16 cellular contexts compared by ENCODE assay signal in genomic region chr17:37176683-37177082, GRCh38.
DNase-seq lines count a peak whose midpoint lies in the region; ATAC-seq and TF ChIP-seq lines count a peak whose summit lies in the region.
"Had no signal": no experiment of that assay in that cellular context is flagged by ENCODE, and none has a peak within 500 bp of the region (broad histone marks: within the 10 kb centered on the region; RNA-seq: fewer than 3 reads in every experiment).

No MANE protein-coding gene starts in this region.

- no peaks in the 10 kb centered on the region for H3K27me3 Mint-ChIP-seq in CD8-positive, alpha-beta T cell (ENCODE audit: low read depth)
- H3K27me3 Mint-ChIP-seq: activated CD8-positive, alpha-beta memory T cell treated with anti-CD3 and anti-CD28 coated beads, Interleukin-2, amount 10 ng/mL, durations not matched to agents 7 days and 5 days; activated naive CD8-positive, alpha-beta T cell; progenitor cell of endocrine pancreas; stimulated activated naive CD8-positive, alpha-beta T cell treated with anti-CD3 and anti-CD28 coated beads, Interleukin-15, Interleukin-2, amounts not matched to agents 100 ng/mL and 50 ng/mL, for 24 hours had no signal

- POLR2A ChIA-PET in CD8-positive, alpha-beta T cell (lab: Charles Lee), result no interaction called here

- intact Hi-C loops in CD8-positive, alpha-beta T cell (cut with DNase I, micrococcal nuclease), result no loop called here

- no peaks in the 10 kb centered on the region for H3K9me3 ChIP-seq in MG63
- H3K9me3 ChIP-seq in CD8-positive, alpha-beta T cell (ENCODE audit: low read length), result no peaks in the 10 kb centered on the region
- no peaks in the 10 kb centered on the region for H3K9me3 ChIP-seq in SJCRH30 (replicated peaks)

- H3K4me1 ChIP-seq in CD8-positive, alpha-beta T cell (ENCODE audit: insufficient read depth, low read length), result no peaks in the 10 kb centered on the region
- peaks cover 10% of the 10 kb centered on the region; the same call in 1 of the 2 replicates for H3K4me1 ChIP-seq in SJCRH30

- CTCF ChIA-PET in CD8-positive, alpha-beta T cell (lab: Charles Lee), result interaction anchor here (1.3 kb wide), 1 partner anchor 25 kb away, joined by 3 read pairs; no protein-coding TSS in a partner anchor

- no peaks in the 10 kb centered on the region for H3K9me3 Mint-ChIP-seq in CD8-positive, alpha-beta T cell
- H3K9me3 Mint-ChIP-seq: mesothelial cell of epicardium; stimulated activated naive CD8-positive, alpha-beta T cell treated with anti-CD3 and anti-CD28 coated beads, Interleukin-15, Interleukin-2, amounts not matched to agents 100 ng/mL and 50 ng/mL, for 24 hours had no signal

- no peak overlapping the region for H3K4me3 Mint-ChIP-seq in CD8-positive, alpha-beta T cell
- H3K4me3 Mint-ChIP-seq: activated CD8-positive, alpha-beta memory T cell treated with anti-CD3 and anti-CD28 coated beads, Interleukin-2, amount 10 ng/mL, durations not matched to agents 7 days and 5 days; activated naive CD8-positive, alpha-beta T cell; mesothelial cell of epicardium; stimulated activated naive CD8-positive, alpha-beta T cell treated with anti-CD3 and anti-CD28 coated beads, Interleukin-15, Interleukin-2, amounts not matched to agents 100 ng/mL and 50 ng/mL, for 24 hours had no signal

- H3K36me3 ChIP-seq in MG63, result peaks cover 83% of the 10 kb centered on the region
- H3K36me3 ChIP-seq in CD8-positive, alpha-beta T cell (ENCODE audit: insufficient read depth, low read length), result no peaks in the 10 kb centered on the region
- H3K36me3 ChIP-seq in SJCRH30, result peaks cover 41% of the 10 kb centered on the region

- no peak for TF ChIP-seq CTCF in CD8-positive, alpha-beta T cell (IDR thresholded peaks at IDR 0.05)

- peak; percentile 40 for DNase-seq in COLO829 (ENCODE audit: low spot score)
- peak; percentile 39 for DNase-seq in MG63
- DNase-seq in kidney tubule cell (ENCODE audit: low spot score), result peak; percentile 85
- DNase-seq in CD8-positive, alpha-beta T cell, result no peak
- no peak for DNase-seq in stimulated activated CD4-positive, alpha-beta T cell treated with anti-CD3 and anti-CD28 coated beads, Interleukin-1b, Interleukin-23, amount 100 ng/mL, for 48 hours
- no peak for DNase-seq in SJCRH30
- DNase-seq: activated CD8-positive, alpha-beta memory T cell treated with anti-CD3 and anti-CD28 coated beads, Interleukin-2, amount 10 ng/mL, durations not matched to agents 7 days and 5 days; AML-193; NCI-H524 treated with DMSO at 0.1 percent for 48 hours; stimulated activated CD4-positive, alpha-beta T cell treated with anti-CD3 and anti-CD28 coated beads, Interleukin-4, amount 100 ng/mL, for 24 hours had no signal

- H3K27ac ChIP-seq in cingulate gyrus (ENCODE audit: low read depth, low read length), result peak overlapping the region; percentile 74
- no peak overlapping the region for H3K27ac ChIP-seq in CD8-positive, alpha-beta T cell (ENCODE audit: low read depth, low read length)
- H3K27ac ChIP-seq in SJCRH30, result no peak overlapping the region

- no peak overlapping the region for H3K27ac Mint-ChIP-seq in CD8-positive, alpha-beta T cell
- H3K27ac Mint-ChIP-seq: activated CD8-positive, alpha-beta memory T cell treated with anti-CD3 and anti-CD28 coated beads, Interleukin-2, amount 10 ng/mL, durations not matched to agents 7 days and 5 days; activated naive CD8-positive, alpha-beta T cell; mesothelial cell of epicardium; progenitor cell of endocrine pancreas; stimulated activated naive CD8-positive, alpha-beta T cell treated with anti-CD3 and anti-CD28 coated beads, Interleukin-15, Interleukin-2, amounts not matched to agents 100 ng/mL and 50 ng/mL, for 24 hours had no signal

- peaks cover 60% of the 10 kb centered on the region for H3K36me3 Mint-ChIP-seq in CD8-positive, alpha-beta T cell

- H3K4me3 ChIP-seq in MG63 (no peak overlapping the region), SJCRH30 (no peak overlapping the region)
- H3K4me3 ChIP-seq in CD8-positive, alpha-beta T cell (ENCODE audit: low read depth, low read length), result no peak overlapping the region

- no peak for ATAC-seq in HG02885 (IDR thresholded peaks at IDR 0.05; ENCODE audit: poor library complexity, unreplicated experiment)
- no peak for ATAC-seq in CD8-positive, alpha-beta T cell
- ATAC-seq: activated CD8-positive, alpha-beta memory T cell treated with anti-CD3 and anti-CD28 coated beads, Interleukin-2, amount 10 ng/mL, durations not matched to agents 7 days and 5 days had no signal

- no peaks in the 10 kb centered on the region for H3K4me1 Mint-ChIP-seq in CD8-positive, alpha-beta T cell (ENCODE audit: low read depth)
- H3K4me1 Mint-ChIP-seq: activated CD8-positive, alpha-beta memory T cell treated with anti-CD3 and anti-CD28 coated beads, Interleukin-2, amount 10 ng/mL, durations not matched to agents 7 days and 5 days had no signal

- H3K27me3 ChIP-seq in MG63, result no peaks in the 10 kb centered on the region
- H3K27me3 ChIP-seq in CD8-positive, alpha-beta T cell (ENCODE audit: insufficient read depth, low read length), result no peaks in the 10 kb centered on the region
- no peaks in the 10 kb centered on the region for H3K27me3 ChIP-seq in SJCRH30

Comparison
In these comparisons a context has a peak if more than half of its experiments do, and no peak if none do; other contexts are left out.
1. DNase-seq: peak in COLO829 (single experiment), MG63 (single experiment) and kidney tubule cell (single experiment); none in CD8-positive, alpha-beta T cell (0 of 7), stimulated activated CD4-positive, alpha-beta T cell treated with anti-CD3 and anti-CD28 coated beads, Interleukin-1b, Interleukin-23, amount 100 ng/mL, for 48 hours (single experiment) and SJCRH30 (0 of 2).